In genomic region chr5:14458414-14458813, GRCh38 we compare ENCODE assay signal across 16 cellular contexts.
DNase-seq lines count a peak whose midpoint lies in the region; ATAC-seq and TF ChIP-seq lines count a peak whose summit lies in the region.
"Had no signal": no experiment of that assay in that cellular context is flagged by ENCODE, and none has a peak within 500 bp of the region (broad histone marks: within the 10 kb centered on the region; RNA-seq: fewer than 3 reads in every experiment).

No MANE protein-coding gene starts in this region.

- CTCF ChIA-PET in activated naive CD4-positive, alpha-beta T cell treated with anti-CD3 and anti-CD28 coated beads, Interleukin-2, amount 10 ng/mL, durations not matched to agents 7 days and 5 days (lab: Charles Lee), result no interaction called here

- peaks cover 13% of the 10 kb centered on the region for H3K4me1 ChIP-seq in psoas muscle

- H3K27me3 Mint-ChIP-seq in activated naive CD4-positive, alpha-beta T cell treated with anti-CD3 and anti-CD28 coated beads, Interleukin-2, amount 10 ng/mL, durations not matched to agents 7 days and 5 days, result no peaks in the 10 kb centered on the region
- H3K27me3 Mint-ChIP-seq: activated naive CD8-positive, alpha-beta T cell treated with anti-CD3 and anti-CD28 coated beads, Interleukin-2, amount 50 U/mL, for 24 hours; naive thymus-derived CD4-positive, alpha-beta T cell had no signal

- H3K9me3 Mint-ChIP-seq in activated naive CD4-positive, alpha-beta T cell treated with anti-CD3 and anti-CD28 coated beads, Interleukin-2, amount 10 ng/mL, durations not matched to agents 7 days and 5 days, result peaks cover 8% of the 10 kb centered on the region
- H3K9me3 Mint-ChIP-seq: activated naive CD8-positive, alpha-beta T cell treated with anti-CD3 and anti-CD28 coated beads, Interleukin-2, amount 50 U/mL, for 24 hours; naive thymus-derived CD4-positive, alpha-beta T cell had no signal

- TF ChIP-seq CTCF in psoas muscle (IDR thresholded peaks at IDR 0.05), result no peak

- H3K4me1 Mint-ChIP-seq in activated naive CD4-positive, alpha-beta T cell treated with anti-CD3 and anti-CD28 coated beads, Interleukin-2, amount 10 ng/mL, durations not matched to agents 7 days and 5 days, result no peaks in the 10 kb centered on the region
- H3K4me1 Mint-ChIP-seq: activated naive CD8-positive, alpha-beta T cell treated with anti-CD3 and anti-CD28 coated beads, Interleukin-2, amount 50 U/mL, for 24 hours had no signal

- no peak overlapping the region for H3K27ac ChIP-seq in psoas muscle
- H3K27ac ChIP-seq: C4-2B had no signal

- H3K36me3 ChIP-seq in psoas muscle (ENCODE audit: insufficient read depth in 1 of 2, low read depth in 1 of 2), result peaks cover 6 to 47% of the 10 kb centered on the region in 2 donors

- no peaks in the 10 kb centered on the region for H3K27me3 ChIP-seq in psoas muscle (ENCODE audit: insufficient read depth in 3 of 3, low read length in 2 of 3)

- no peak overlapping the region for H3K4me3 ChIP-seq in psoas muscle

- WGBS in psoas muscle, 3 donors, result 30 to 57% (median 33%) methylated on average over 3 of the region's 3 CpGs

- intact Hi-C loops in psoas muscle (cut with DNase I), result no loop called here

- no peak overlapping the region for H3K27ac Mint-ChIP-seq in activated naive CD4-positive, alpha-beta T cell treated with anti-CD3 and anti-CD28 coated beads, Interleukin-2, amount 10 ng/mL, durations not matched to agents 7 days and 5 days
- H3K27ac Mint-ChIP-seq: activated naive CD8-positive, alpha-beta T cell treated with anti-CD3 and anti-CD28 coated beads, Interleukin-2, amount 50 U/mL, for 24 hours had no signal

- no peaks in the 10 kb centered on the region for H3K36me3 Mint-ChIP-seq in activated naive CD4-positive, alpha-beta T cell treated with anti-CD3 and anti-CD28 coated beads, Interleukin-2, amount 10 ng/mL, durations not matched to agents 7 days and 5 days
- H3K36me3 Mint-ChIP-seq: naive thymus-derived CD4-positive, alpha-beta T cell had no signal

- no peak overlapping the region for H3K4me3 Mint-ChIP-seq in activated naive CD4-positive, alpha-beta T cell treated with anti-CD3 and anti-CD28 coated beads, Interleukin-2, amount 10 ng/mL, durations not matched to agents 7 days and 5 days
- H3K4me3 Mint-ChIP-seq: activated naive CD8-positive, alpha-beta T cell treated with anti-CD3 and anti-CD28 coated beads, Interleukin-2, amount 50 U/mL, for 24 hours; naive thymus-derived CD4-positive, alpha-beta T cell had no signal

- ATAC-seq in psoas muscle, result peak; percentile 55 to 77 (median 68)
- ATAC-seq: activated naive CD8-positive, alpha-beta T cell treated with anti-CD3 and anti-CD28 coated beads, Interleukin-2, amount 50 U/mL, for 24 hours; naive thymus-derived CD4-positive, alpha-beta T cell had no signal

- H3K9me3 ChIP-seq in psoas muscle, result no peaks in the 10 kb centered on the region

- DNase-seq in NCI-H1417 (lab: John Stamatoyannopoulos, UW), result peak in 2 of 3 experiments; percentile 65 to 83
- no peak for DNase-seq in NCI-H1417 treated with DMSO at 0.1 percent for 48 hours (lab: John Stamatoyannopoulos, UW)
- DNase-seq in NCI-H2081 treated with DMSO at 0.1 percent for 48 hours (lab: John Stamatoyannopoulos, UW), result peak; percentile 97
- DNase-seq in cerebellar cortex (ENCODE audit: low spot score), result peak; percentile 47
- DNase-seq in psoas muscle, result no peak
- no peak for DNase-seq in activated naive CD4-positive, alpha-beta T cell treated with anti-CD3 and anti-CD28 coated beads, Interleukin-2, amount 10 ng/mL, durations not matched to agents 7 days and 5 days
- DNase-seq in RPMI8226, result no peak
- no peak for DNase-seq in DMS79 (lab: John Stamatoyannopoulos, UW)
- DNase-seq: 8988T; activated naive CD8-positive, alpha-beta T cell treated with anti-CD3 and anti-CD28 coated beads, Interleukin-2, amount 50 U/mL, for 24 hours; mammary epithelial cell; naive thymus-derived CD4-positive, alpha-beta T cell; NCI-H1048; NCI-H446; stimulated activated CD4-positive, alpha-beta T cell treated with anti-CD3 and anti-CD28 coated beads, Interleukin-12 subunit alpha, Interleukin-12 subunit beta, amount 100 ng/mL, for 4 hours had no signal

Comparison
In these comparisons a context has a peak if more than half of its experiments do, and no peak if none do; other contexts are left out.
1. DNase-seq: peak in NCI-H1417 (2 of 3), NCI-H2081 treated with DMSO at 0.1 percent for 48 hours (single experiment) and cerebellar cortex (single experiment); none in NCI-H1417 treated with DMSO at 0.1 percent for 48 hours (single experiment), psoas muscle (0 of 2), activated naive CD4-positive, alpha-beta T cell treated with anti-CD3 and anti-CD28 coated beads, Interleukin-2, amount 10 ng/mL, durations not matched to agents 7 days and 5 days (single experiment), RPMI8226 (single experiment) and DMS79 (single experiment).